Comparison of ENCODE assay signal across 26 cellular contexts in the genomic region with DNA sequence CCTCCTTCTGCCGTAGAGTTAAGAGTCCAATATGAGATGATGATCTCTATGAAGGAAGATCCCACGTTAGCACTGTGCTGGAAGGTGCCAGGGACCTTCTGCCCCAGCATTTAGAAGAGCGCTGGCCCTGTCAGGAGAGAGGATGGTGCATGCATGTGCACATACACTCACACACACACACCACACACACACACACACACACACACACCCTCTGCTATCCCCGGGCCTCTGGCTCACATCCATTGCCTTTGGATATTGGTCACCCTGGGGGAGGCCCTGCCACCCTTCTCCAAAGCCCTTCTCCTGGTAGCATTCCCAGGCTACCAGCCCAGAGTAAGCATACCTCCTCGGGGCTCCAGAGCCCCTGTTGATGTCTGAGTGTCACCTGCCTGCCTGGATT. TPM values are rescaled to one million over a fixed set of nuclear protein-coding genes. Genes with fewer than 3 reads are reported as not detected.
DNase-seq lines count a peak whose midpoint lies in the region; FAIRE-seq and TF ChIP-seq lines count a peak whose summit lies in the region.
"Had no signal": no experiment of that assay in that cellular context is flagged by ENCODE, and none has a peak within 500 bp of the region (broad histone marks: within the 10 kb centered on the region; RNA-seq: fewer than 3 reads in every experiment).

No MANE protein-coding gene starts in this region.

- H3K4me2 ChIP-seq in hepatocyte (peak overlapping the region; percentile 61), osteoblast (ENCODE audit: insufficient read depth, low read length) (no peak overlapping the region)
- H3K4me2 ChIP-seq: GM23338, SK-N-SH had no signal

- TF ChIP-seq CTCF in hepatocyte (IDR thresholded peaks at IDR 0.05; ENCODE audit: poor library complexity) (no peak), sigmoid colon (IDR thresholded peaks at IDR 0.05) (no peak), vagina (IDR thresholded peaks at IDR 0.05) (no peak), osteoblast (IDR thresholded peaks at IDR 0.05; ENCODE audit: extremely low read depth, low read depth, low read length) (no peak)

- H2AFZ ChIP-seq in hepatocyte (no peak overlapping the region), osteoblast (ENCODE audit: low read length) (no peak overlapping the region)
- H2AFZ ChIP-seq: GM23338 had no signal

- FAIRE-seq in urothelium cell line (lab: Jason Lieb, UNC), result no peak
- FAIRE-seq: endothelial cell of umbilical vein, GM12891 had no signal

- H3K9me2 ChIP-seq in hepatocyte (replicated peaks; ENCODE audit: insufficient read depth), result no peaks in the 10 kb centered on the region
- H3K9me2 ChIP-seq: SK-N-SH had no signal

- peaks cover 53% of the 10 kb centered on the region for H3K79me2 ChIP-seq in hepatocyte
- H3K79me2 ChIP-seq in osteoblast (ENCODE audit: insufficient read depth, low read length), result peaks cover 56% of the 10 kb centered on the region

- H3K4me3 ChIP-seq in hepatocyte (no peak overlapping the region), sigmoid colon (no peak overlapping the region), vagina (no peak overlapping the region), osteoblast (ENCODE audit: insufficient read depth, low read length) (no peak overlapping the region)
- H3K4me3 ChIP-seq: ascending aorta, GM23338, skin epidermis, upper lobe of left lung had no signal

- no peak for TF ChIP-seq EP300 in sigmoid colon (IDR thresholded peaks at IDR 0.05)

- 79% methylated on average over 5 of the region's 5 CpGs for WGBS in hepatocyte (ENCODE audit: low lambda C conversion rate, missing lambda C conversion rate)
- 63 to 73% methylated on average over 5 of the region's 5 CpGs for WGBS in sigmoid colon, 2 donors

- H3K4me1 ChIP-seq in hepatocyte (ENCODE audit: insufficient read depth), result peaks cover 54% of the 10 kb centered on the region
- peaks cover 0 to 72% (median 71%) of the 10 kb centered on the region in 4 donors for H3K4me1 ChIP-seq in sigmoid colon
- H3K4me1 ChIP-seq in vagina, result peaks cover 46% of the 10 kb centered on the region
- H3K4me1 ChIP-seq in osteoblast (ENCODE audit: insufficient read depth, low read length), result peaks cover 26% of the 10 kb centered on the region

- H3K9me3 ChIP-seq in hepatocyte (ENCODE audit: low read depth), result no peaks in the 10 kb centered on the region
- no peaks in the 10 kb centered on the region for H3K9me3 ChIP-seq in sigmoid colon
- H3K9me3 ChIP-seq in vagina, result no peaks in the 10 kb centered on the region
- no peaks in the 10 kb centered on the region for H3K9me3 ChIP-seq in osteoblast (ENCODE audit: low read depth, low read length)
- H3K9me3 ChIP-seq: ascending aorta, SK-N-SH, upper lobe of left lung had no signal

- DNase-seq in caudate nucleus (lab: John Stamatoyannopoulos, UW) (no peak), hepatocyte (ENCODE audit: low spot score) (no peak), sigmoid colon (peak; percentile 67), vagina (ENCODE audit: extremely low spot score in 2 of 2) (no peak), urothelium cell line (ENCODE audit: low spot score) (no peak), epidermal melanocyte (ENCODE audit: insufficient read length, low spot score) (no peak), osteoblast (ENCODE audit: insufficient read length, low spot score, missing footprints) (no peak)
- DNase-seq: activated CD4-positive, alpha-beta memory T cell treated with anti-CD3 and anti-CD28 coated beads, Interleukin-2, amount 10 ng/mL, durations not matched to agents 7 days and 5 days; activated CD4-positive, CD25-positive, alpha-beta regulatory T cell treated with anti-CD3 and anti-CD28 coated beads, Interleukin-2, amount 50 U/mL, for 72 hours; activated CD8-positive, alpha-beta memory T cell treated with anti-CD3 and anti-CD28 coated beads, Interleukin-2, amount 50 U/mL, for 48 hours; central memory CD4-positive, alpha-beta T cell; EL; Karpas-422; NCI-H1436; NCI-H345; occipital lobe; SK-N-SH; T-helper 17 cell; upper lobe of left lung had no signal

- H3K27me3 ChIP-seq in hepatocyte (no peaks in the 10 kb centered on the region), sigmoid colon (no peaks in the 10 kb centered on the region), vagina (no peaks in the 10 kb centered on the region), osteoblast (ENCODE audit: insufficient read depth, low read length) (no peaks in the 10 kb centered on the region)
- H3K27me3 ChIP-seq: ascending aorta, upper lobe of left lung had no signal

- H4K20me1 ChIP-seq in hepatocyte (ENCODE audit: insufficient read depth, poor library complexity, severe bottlenecking), result peaks cover 4% of the 10 kb centered on the region
- H4K20me1 ChIP-seq in osteoblast (ENCODE audit: insufficient read depth, low read length), result peaks cover 18% of the 10 kb centered on the region

- H3K36me3 ChIP-seq in hepatocyte (replicated peaks; ENCODE audit: insufficient read depth, low read depth), result no peaks in the 10 kb centered on the region
- H3K36me3 ChIP-seq in sigmoid colon, result peaks cover 0 to 52% (median 8%) of the 10 kb centered on the region in 4 donors
- peaks cover 0 to 9% of the 10 kb centered on the region in 2 donors for H3K36me3 ChIP-seq in vagina
- peaks cover 67% of the 10 kb centered on the region for H3K36me3 ChIP-seq in osteoblast (ENCODE audit: insufficient read depth, low read length)

- intact Hi-C loops in sigmoid colon (cut with DNase I) (no loop called here), vagina (cut with DNase I) (no loop called here)

- H3K27ac ChIP-seq in caudate nucleus (ENCODE audit: low read depth, low read length), result peak overlapping the region; percentile 24
- H3K27ac ChIP-seq in hepatocyte, result peak overlapping the region; percentile 93
- peak overlapping the region in 3 of 4 donors; percentile 98 to 100 (median 99) for H3K27ac ChIP-seq in sigmoid colon
- peak overlapping the region; percentile 96 for H3K27ac ChIP-seq in vagina
- H3K27ac ChIP-seq in osteoblast (ENCODE audit: low read depth, low read length), result no peak overlapping the region
- H3K27ac ChIP-seq: HL-60, RWPE1 had no signal

- TF ChIP-seq POLR2A in sigmoid colon (IDR thresholded peaks at IDR 0.05), result no peak
- no peak for TF ChIP-seq POLR2A in vagina (IDR thresholded peaks at IDR 0.05)

RNA-seq across cellular contexts. Expression of a gene that starts 14.9 kb away (rescaled TPM):
- total RNA-seq in hepatocyte (18.3 and 20.1 TPM in 2 replicates), sigmoid colon (100 to 1,000 TPM in 3 of 4 donors, 10 to 100 TPM in 1; 82.6 to 141 (median 121) TPM), vagina (57.0 TPM), osteoblast (48.5 and 69.5 TPM in 2 replicates)
- polyA plus RNA-seq in hepatocyte (14.5 and 20.6 TPM in 2 replicates), sigmoid colon (10 to 100 TPM in 2 of 3 donors, 1 to 10 TPM in 1; 7.6 to 31.2 (median 21.1) TPM)
